20 cellular contexts compared by ENCODE assay signal in the genomic region with DNA sequence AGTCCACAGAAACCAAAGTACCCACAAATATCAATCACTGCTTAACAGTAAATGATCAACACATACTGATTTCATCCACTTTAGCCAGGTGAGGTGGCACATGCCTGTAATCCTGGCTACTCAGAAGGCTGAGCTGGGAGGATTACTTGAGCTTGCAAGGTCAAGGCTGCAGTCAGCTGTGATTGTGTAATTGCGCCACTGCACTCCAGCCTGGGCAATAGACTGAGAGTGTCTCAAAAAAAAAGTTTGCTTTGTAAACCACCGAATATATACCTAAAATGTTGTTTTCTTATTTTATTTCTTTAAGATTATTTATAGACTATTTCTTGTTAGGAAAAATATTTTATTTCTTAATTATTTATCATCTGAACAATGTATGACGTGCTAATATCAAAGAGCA. TPM values are rescaled to one million over a fixed set of nuclear protein-coding genes. Genes with fewer than 3 reads are reported as not detected.
DNase-seq lines count a peak whose midpoint lies in the region; ATAC-seq, FAIRE-seq and TF ChIP-seq lines count a peak whose summit lies in the region.
"Had no signal": no experiment of that assay in that cellular context is flagged by ENCODE, and none has a peak within 500 bp of the region (broad histone marks: within the 10 kb centered on the region; RNA-seq: fewer than 3 reads in every experiment).

No MANE protein-coding gene starts in this region.

- CTCF ChIA-PET in activated CD8-positive, alpha-beta T cell treated with anti-CD3 and anti-CD28 coated beads for 36 hours (lab: Charles Lee): interaction anchor here (1.0 kb wide), 1 partner anchor 9 kb away, joined by 3 read pairs; no protein-coding TSS in a partner anchor

- ATAC-seq in lung (ENCODE audit: insufficient read depth, low FRiP score): peak; percentile 38
- no peak for ATAC-seq in activated CD8-positive, alpha-beta T cell treated with anti-CD3 and anti-CD28 coated beads for 36 hours
- ATAC-seq in Right ventricle myocardium superior (ENCODE audit: poor library complexity): no peak
- ATAC-seq in activated CD4-positive, CD25-positive, alpha-beta regulatory T cell treated with anti-CD3 and anti-CD28 coated beads, Interleukin-2, amount 50 U/mL, for 24 hours: no peak
- ATAC-seq: CD8-positive, alpha-beta T cell had no signal

- H3K36me3 Mint-ChIP-seq in activated CD8-positive, alpha-beta T cell treated with anti-CD3 and anti-CD28 coated beads for 36 hours (ENCODE audit: low read depth): no peaks in the 10 kb centered on the region
- H3K36me3 Mint-ChIP-seq: CD8-positive, alpha-beta T cell had no signal

- POLR2A ChIA-PET in activated CD8-positive, alpha-beta T cell treated with anti-CD3 and anti-CD28 coated beads for 36 hours (lab: Charles Lee): no interaction called here

- no peaks in the 10 kb centered on the region for H3K27me3 ChIP-seq in lung (ENCODE audit: control insufficient read depth, insufficient read depth)
- H3K27me3 ChIP-seq: BLaER1 had no signal

- H3K4me3 ChIP-seq in fibroblast of villous mesenchyme (ENCODE audit: low read depth, low read length) (no peak overlapping the region), lung (no peak overlapping the region)
- H3K4me3 ChIP-seq: BLaER1 had no signal

- TF ChIP-seq CTCF in fibroblast of villous mesenchyme (IDR thresholded peaks at IDR 0.05; ENCODE audit: insufficient read depth, low read depth, low read length) (no peak), lung (IDR thresholded peaks at IDR 0.05; ENCODE audit: control extremely low read depth, extremely low read depth) (no peak)
- no peak for TF ChIP-seq CTCF in activated CD8-positive, alpha-beta T cell treated with anti-CD3 and anti-CD28 coated beads for 36 hours (IDR thresholded peaks at IDR 0.05)

- intact Hi-C loops in activated CD8-positive, alpha-beta T cell treated with anti-CD3 and anti-CD28 coated beads for 36 hours (cut with micrococcal nuclease): no loop called here
- intact Hi-C loops in Right ventricle myocardium superior (cut with DNase I): no loop called here

- FAIRE-seq in urothelium cell line (lab: Jason Lieb, UNC): peak; percentile 91
- FAIRE-seq: HTR-8/SVneo had no signal

- H3K9me3 Mint-ChIP-seq in activated CD8-positive, alpha-beta T cell treated with anti-CD3 and anti-CD28 coated beads for 36 hours: no peaks in the 10 kb centered on the region
- H3K9me3 Mint-ChIP-seq: CD8-positive, alpha-beta T cell had no signal

- no peak overlapping the region for H3K4me3 Mint-ChIP-seq in activated CD8-positive, alpha-beta T cell treated with anti-CD3 and anti-CD28 coated beads for 36 hours
- H3K4me3 Mint-ChIP-seq: CD8-positive, alpha-beta T cell had no signal

- DNase-seq in NCI-H82 (lab: John Stamatoyannopoulos, UW) (peak; percentile 71), NCI-H82 treated with DMSO at 0.1 percent for 48 hours (lab: John Stamatoyannopoulos, UW; ENCODE audit: unreplicated experiment) (no peak), fibroblast of villous mesenchyme (ENCODE audit: low read depth) (peak; percentile 6), lung (ENCODE audit: low spot score) (peak; percentile 61), urothelium cell line (ENCODE audit: low spot score) (no peak), Right ventricle myocardium superior (no peak)
- no peak for DNase-seq in activated CD8-positive, alpha-beta T cell treated with anti-CD3 and anti-CD28 coated beads for 36 hours
- DNase-seq: CD8-positive, alpha-beta T cell; DMS79 treated with DMSO at 0.1 percent for 48 hours; HCEC 1CT; NCI-H1048; NCI-H1436 treated with DMSO at 0.1 percent for 48 hours; NCI-H774 had no signal

- no peaks in the 10 kb centered on the region for H3K36me3 ChIP-seq in lung (ENCODE audit: control insufficient read depth in 2 of 2, insufficient read depth in 2 of 2, low read length in 2 of 2)
- H3K36me3 ChIP-seq: BLaER1 had no signal

- H3K9me3 ChIP-seq in lung (ENCODE audit: control insufficient read depth in 2 of 2, insufficient read depth in 1 of 2, low read length in 1 of 2): no peaks in the 10 kb centered on the region
- H3K9me3 ChIP-seq: BLaER1 had no signal

- no peaks in the 10 kb centered on the region for H3K27me3 Mint-ChIP-seq in activated CD8-positive, alpha-beta T cell treated with anti-CD3 and anti-CD28 coated beads for 36 hours

- no peak overlapping the region for H3K27ac ChIP-seq in lung (ENCODE audit: low read depth in 1 of 2, low read length in 1 of 2)
- H3K27ac ChIP-seq: BLaER1, HL-60 had no signal

- no peaks in the 10 kb centered on the region for H3K4me1 ChIP-seq in lung (ENCODE audit: control insufficient read depth in 2 of 2, insufficient read depth in 2 of 2, low read length in 2 of 2)
- H3K4me1 ChIP-seq: BLaER1 had no signal

- WGBS in lung, 2 donors: 75 to 93% methylated on average over 3 of the region's 3 CpGs

- no peaks in the 10 kb centered on the region for H3K4me1 Mint-ChIP-seq in activated CD8-positive, alpha-beta T cell treated with anti-CD3 and anti-CD28 coated beads for 36 hours (ENCODE audit: low read depth)

- H3K27ac Mint-ChIP-seq in activated CD8-positive, alpha-beta T cell treated with anti-CD3 and anti-CD28 coated beads for 36 hours: no peak overlapping the region
- H3K27ac Mint-ChIP-seq: CD8-positive, alpha-beta T cell had no signal

RNA-seq across cellular contexts. Expression of a gene that starts 8.7 kb away (rescaled TPM):
- total RNA-seq in fibroblast of villous mesenchyme (not detected in 2 replicates), lung (100 to 1,000 TPM; 114 to 202 TPM), Right ventricle myocardium superior (0.11 TPM)
- polyA plus RNA-seq in lung: 10 to 100 TPM; 25.5 to 57.3 TPM
- total RNA-seq in activated CD8-positive, alpha-beta T cell treated with anti-CD3 and anti-CD28 coated beads for 36 hours: 1 to 10 TPM; 2.8 to 3.5 TPM
- total RNA-seq: A172, G401, NCI-H460 had no signal

RNA-seq across cellular contexts. Expression of a gene that starts 29.6 kb away (rescaled TPM):
- total RNA-seq in fibroblast of villous mesenchyme: 81.2 and 91.5 TPM in 2 replicates
- total RNA-seq in lung: 10 to 100 TPM; 40.2 to 54.2 TPM
- polyA plus RNA-seq in lung: 10 to 100 TPM in 1 of 2 donors, 1 to 10 TPM in 1; 8.8 to 17.8 TPM
- total RNA-seq in activated CD8-positive, alpha-beta T cell treated with anti-CD3 and anti-CD28 coated beads for 36 hours: 100 to 1,000 TPM in 1 of 2 experiments, 10 to 100 TPM in 1; 84.8 to 104 TPM
- total RNA-seq in Right ventricle myocardium superior: 105 TPM

Comparison
In these comparisons a context has a peak if more than half of its experiments do, and no peak if none do; other contexts are left out.
1. DNase-seq: peak in NCI-H82 (single experiment), fibroblast of villous mesenchyme (single experiment) and lung (single experiment); none in NCI-H82 treated with DMSO at 0.1 percent for 48 hours (single experiment), urothelium cell line (single experiment), activated CD8-positive, alpha-beta T cell treated with anti-CD3 and anti-CD28 coated beads for 36 hours (single experiment) and Right ventricle myocardium superior (single experiment).
2. RNA of a gene that starts 8.7 kb away (total RNA-seq): 114 to 202 TPM in lung; 2.8 to 3.5 TPM in activated CD8-positive, alpha-beta T cell treated with anti-CD3 and anti-CD28 coated beads for 36 hours, 0.11 TPM in Right ventricle myocardium superior (single experiment) and not detected in fibroblast of villous mesenchyme; every median in the first group is over 10 times any median in the second.